Comparison of ENCODE assay signal across 15 cellular contexts in genomic region chr2:18247282-18248110, GRCh38.
"Had no signal": no experiment of that assay in that cellular context is flagged by ENCODE, and none has a peak within 500 bp of the region (broad histone marks: within the 10 kb centered on the region; RNA-seq: fewer than 3 reads in every experiment).

No MANE protein-coding gene starts in this region.

- H3K4me3 ChIP-seq: gastrocnemius medialis, heart right ventricle, left ventricle myocardium inferior, psoas muscle, sigmoid colon, transverse colon had no signal

- H3K4me3 Mint-ChIP-seq: activated CD4-positive, alpha-beta memory T cell treated with anti-CD3 and anti-CD28 coated beads for 36 hours; activated T-cell treated with anti-CD3 and anti-CD28 coated beads, Interleukin-2, amount 50 U/mL, for 4 hours; nephron progenitor cell had no signal

- H3K27ac Mint-ChIP-seq: activated CD4-positive, alpha-beta memory T cell treated with anti-CD3 and anti-CD28 coated beads for 36 hours; activated naive CD4-positive, alpha-beta T cell treated with anti-CD3 and anti-CD28 coated beads, Interleukin-2, amount 50 U/mL, for 72 hours; nephron progenitor cell had no signal

- H3K9me3 Mint-ChIP-seq: activated CD4-positive, alpha-beta memory T cell treated with anti-CD3 and anti-CD28 coated beads for 36 hours; activated naive CD4-positive, alpha-beta T cell treated with anti-CD3 and anti-CD28 coated beads, Interleukin-2, amount 50 U/mL, for 72 hours; activated T-cell treated with anti-CD3 and anti-CD28 coated beads, Interleukin-2, amount 50 U/mL, for 4 hours had no signal

- H3K27me3 Mint-ChIP-seq: activated CD4-positive, alpha-beta memory T cell treated with anti-CD3 and anti-CD28 coated beads for 36 hours had no signal

- H3K36me3 Mint-ChIP-seq: activated CD4-positive, alpha-beta memory T cell treated with anti-CD3 and anti-CD28 coated beads for 36 hours; activated naive CD4-positive, alpha-beta T cell treated with anti-CD3 and anti-CD28 coated beads, Interleukin-2, amount 50 U/mL, for 72 hours had no signal

- DNase-seq: activated CD4-positive, alpha-beta memory T cell treated with anti-CD3 and anti-CD28 coated beads for 36 hours; activated effector memory CD4-positive, alpha-beta T cell treated with anti-CD3 and anti-CD28 coated beads, Interleukin-2, amount 50 U/mL, for 16 hours; activated T-cell treated with anti-CD3 and anti-CD28 coated beads, Interleukin-2, amount 50 U/mL, for 4 hours; gastrocnemius medialis; heart right ventricle; kidney; left ventricle myocardium inferior; nephron progenitor cell; psoas muscle; sigmoid colon; stimulated activated naive CD4-positive, alpha-beta T cell; substantia nigra; T1000; transverse colon had no signal
